Comparison of ENCODE assay signal across 8 cellular contexts in the genomic region with DNA sequence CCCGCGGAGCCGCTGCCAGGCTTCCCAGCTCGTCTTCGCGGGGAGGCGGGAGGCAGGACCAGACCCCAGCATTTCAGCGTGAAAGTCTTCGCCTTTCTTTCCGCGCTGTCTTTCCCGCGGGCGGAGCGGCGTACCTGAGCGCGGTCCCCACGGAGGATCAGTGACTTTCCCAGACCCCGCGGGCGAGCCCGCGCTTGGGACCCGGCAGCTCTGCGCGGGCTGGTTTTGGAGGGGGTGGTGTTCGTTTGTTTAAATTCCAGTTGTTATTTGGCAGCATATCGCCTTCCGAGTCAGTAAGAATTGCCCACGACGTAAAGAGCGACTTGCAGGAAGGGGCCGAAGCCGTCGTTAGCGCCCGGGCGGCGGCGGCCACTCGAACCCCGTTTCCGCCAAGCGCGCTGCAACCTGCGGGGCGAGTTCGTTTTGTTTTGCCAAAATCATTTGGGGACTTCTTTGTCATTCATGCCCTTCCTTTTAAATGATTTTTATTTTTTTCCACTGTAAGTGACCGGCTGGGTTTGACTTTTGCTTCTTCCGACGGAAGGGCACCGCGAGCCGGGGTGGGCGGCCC.
DNase-seq lines count a peak whose midpoint lies in the region; ATAC-seq and TF ChIP-seq lines count a peak whose summit lies in the region.

No MANE protein-coding gene starts in this region.

- H3K4me3 ChIP-seq in epithelial cell of proximal tubule (ENCODE audit: low read depth, low read length) = peak overlapping the region; percentile 39
- H3K4me3 ChIP-seq in psoas muscle = peak overlapping the region; percentile 54

- no peaks in the 10 kb centered on the region for H3K36me3 ChIP-seq in psoas muscle (ENCODE audit: insufficient read depth in 1 of 2, low read depth in 1 of 2)

- H3K4me1 Mint-ChIP-seq in CD14-positive monocyte (peaks cover 16% of the 10 kb centered on the region), T-helper 17 cell (peaks cover 13% of the 10 kb centered on the region)

- H3K9me3 Mint-ChIP-seq in CD14-positive monocyte = peaks cover 0 to 9% (median 4%) of the 10 kb centered on the region in 7 donors

- DNase-seq in CD14-positive monocyte (ENCODE audit: low spot score) (no peak), T-helper 17 cell (no peak), epithelial cell of proximal tubule (ENCODE audit: low read depth) (no peak), psoas muscle (no peak), cerebellar cortex (ENCODE audit: low spot score) (no peak)

- H3K27ac Mint-ChIP-seq in CD14-positive monocyte (no peak overlapping the region), T-helper 17 cell (no peak overlapping the region)

- H3K4me3 Mint-ChIP-seq in CD14-positive monocyte (peak overlapping the region; percentile 61 to 91), T-helper 17 cell (peak overlapping the region; percentile 89)

- peaks cover 55 to 78% (median 66%) of the 10 kb centered on the region in 3 donors for H3K27me3 Mint-ChIP-seq in CD14-positive monocyte (ENCODE audit: low read depth in 3 of 3)
- H3K27me3 Mint-ChIP-seq in T-helper 17 cell = peaks cover 45% of the 10 kb centered on the region

- WGBS in psoas muscle, 3 donors = 3 to 5% (median 3%) methylated on average over 55 to 56 of the region's 56 CpGs

- peak; percentile 29 for ATAC-seq in T-helper 17 cell
- ATAC-seq in psoas muscle = no peak
- no peak for ATAC-seq in HG02852 (IDR thresholded peaks at IDR 0.05; ENCODE audit: unreplicated experiment)
- ATAC-seq in GM19324 (IDR thresholded peaks at IDR 0.05; ENCODE audit: low FRiP score, unreplicated experiment) = no peak
- no peak for ATAC-seq in HG02610 (IDR thresholded peaks at IDR 0.05; ENCODE audit: unreplicated experiment)

- intact Hi-C loops in CD14-positive monocyte (cut with micrococcal nuclease) = no loop called here
- intact Hi-C loops in psoas muscle (cut with DNase I) = no loop called here

- H3K9me3 ChIP-seq in T-helper 17 cell (ENCODE audit: control insufficient read depth, low read length, poor library complexity, severe bottlenecking) (no peaks in the 10 kb centered on the region), psoas muscle (no peaks in the 10 kb centered on the region)

- TF ChIP-seq CTCF in CD14-positive monocyte (IDR thresholded peaks at IDR 0.05) (no peak), epithelial cell of proximal tubule (conservative IDR thresholded peaks at IDR 0.05; ENCODE audit: low read depth, low read length) (no peak), psoas muscle (IDR thresholded peaks at IDR 0.05) (no peak)

- H3K27me3 ChIP-seq in psoas muscle (ENCODE audit: insufficient read depth in 3 of 3, low read length in 2 of 3) = peaks cover 7 to 75% (median 28%) of the 10 kb centered on the region in 3 donors

- peaks cover 5% of the 10 kb centered on the region for H3K4me1 ChIP-seq in psoas muscle

- no peaks in the 10 kb centered on the region for H3K36me3 Mint-ChIP-seq in CD14-positive monocyte
- H3K36me3 Mint-ChIP-seq in T-helper 17 cell (ENCODE audit: low read depth) = no peaks in the 10 kb centered on the region

- no peak overlapping the region for H3K27ac ChIP-seq in psoas muscle
